Comparison of ENCODE assay signal across 29 cellular contexts in the genomic region with DNA sequence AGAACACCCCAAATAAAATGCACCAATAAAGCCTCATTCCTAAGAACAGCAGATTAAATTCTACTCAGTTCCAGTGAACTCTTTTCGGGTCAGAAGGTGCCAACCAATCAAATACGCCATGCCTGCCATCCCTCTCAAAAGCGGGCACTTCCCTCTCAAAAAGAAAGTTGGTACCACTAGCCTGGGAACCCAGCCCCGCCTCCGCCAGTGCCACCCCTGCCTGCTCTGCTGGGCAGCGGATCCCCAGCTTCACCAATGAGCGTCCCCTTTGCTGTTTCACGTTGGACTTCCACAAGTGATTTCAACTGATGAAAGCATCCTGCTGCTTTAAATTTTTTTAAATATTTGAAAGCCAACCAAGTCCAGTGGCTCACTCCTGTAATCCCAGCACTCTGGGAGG.
"Had no signal": no experiment of that assay in that cellular context is flagged by ENCODE, and none has a peak within 500 bp of the region (broad histone marks: within the 10 kb centered on the region; RNA-seq: fewer than 3 reads in every experiment).

No MANE protein-coding gene starts in this region.

- H3K36me3 ChIP-seq: neutrophil, ovary, suprapubic skin, tibial artery, transverse colon, upper lobe of right lung, uterus had no signal

- ATAC-seq: naive thymus-derived CD4-positive, alpha-beta T cell; natural killer cell; psoas muscle; right cardiac atrium; stimulated activated effector memory CD8-positive, alpha-beta T cell treated with anti-CD3 and anti-CD28 coated beads, Interleukin-12 subunit alpha, Interleukin-12 subunit beta, amount 100 ng/mL, for 72 hours; stimulated activated naive CD8-positive, alpha-beta T cell treated with anti-CD3 and anti-CD28 coated beads, Interleukin-15, amount 100 ng/mL, for 72 hours; stimulated activated naive CD8-positive, alpha-beta T cell treated with anti-CD3 and anti-CD28 coated beads, Interleukin-15, Interleukin-2, amounts not matched to agents 100 U/mL and 50 U/mL, for 24 hours; upper lobe of right lung had no signal

- H3K9me3 Mint-ChIP-seq: naive thymus-derived CD4-positive, alpha-beta T cell; natural killer cell; stimulated activated effector memory CD8-positive, alpha-beta T cell treated with anti-CD3 and anti-CD28 coated beads, Interleukin-12 subunit alpha, Interleukin-12 subunit beta, amount 100 ng/mL, for 72 hours; stimulated activated naive CD8-positive, alpha-beta T cell treated with anti-CD3 and anti-CD28 coated beads, Interleukin-15, amount 100 ng/mL, for 72 hours; type B pancreatic cell had no signal

- H3K36me3 Mint-ChIP-seq: naive thymus-derived CD4-positive, alpha-beta T cell; natural killer cell; stimulated activated effector memory CD8-positive, alpha-beta T cell treated with anti-CD3 and anti-CD28 coated beads, Interleukin-12 subunit alpha, Interleukin-12 subunit beta, amount 100 ng/mL, for 72 hours; type B pancreatic cell had no signal

- H3K4me3 Mint-ChIP-seq: naive thymus-derived CD4-positive, alpha-beta T cell; natural killer cell; nephron progenitor cell; neural crest cell; stimulated activated effector memory CD8-positive, alpha-beta T cell treated with anti-CD3 and anti-CD28 coated beads, Interleukin-12 subunit alpha, Interleukin-12 subunit beta, amount 100 ng/mL, for 72 hours; stimulated activated naive CD8-positive, alpha-beta T cell treated with anti-CD3 and anti-CD28 coated beads, Interleukin-15, amount 100 ng/mL, for 72 hours; type B pancreatic cell had no signal

- DNase-seq: naive thymus-derived CD4-positive, alpha-beta T cell; natural killer cell; nephron progenitor cell; nucleus accumbens; psoas muscle; right cardiac atrium; stimulated activated CD4-positive, alpha-beta T cell treated with anti-CD3 and anti-CD28 coated beads, Interleukin-15, amount 100 ng/mL, for 24 hours; stimulated activated CD4-positive, alpha-beta T cell treated with anti-CD3 and anti-CD28 coated beads, Interleukin-2, amount 100 ng/mL, for 24 hours; stimulated activated CD4-positive, alpha-beta T cell treated with anti-CD3 and anti-CD28 coated beads, Interleukin-2, amount 100 ng/mL, for 48 hours; stimulated activated CD4-positive, alpha-beta T cell treated with anti-CD3 and anti-CD28 coated beads, Interleukin-4, amount 100 ng/mL, for 24 hours; stimulated activated naive CD4-positive, alpha-beta T cell; stimulated activated naive CD8-positive, alpha-beta T cell treated with anti-CD3 and anti-CD28 coated beads, Interleukin-15, amount 100 ng/mL, for 72 hours; stimulated activated naive CD8-positive, alpha-beta T cell treated with anti-CD3 and anti-CD28 coated beads, Interleukin-15, Interleukin-2, amounts not matched to agents 100 U/mL and 50 U/mL, for 24 hours; substantia nigra; testis; tibial artery; transverse colon; upper lobe of right lung; uterus had no signal

- H3K4me1 Mint-ChIP-seq: naive thymus-derived CD4-positive, alpha-beta T cell; natural killer cell; nephron progenitor cell; neural crest cell; stimulated activated effector memory CD8-positive, alpha-beta T cell treated with anti-CD3 and anti-CD28 coated beads, Interleukin-12 subunit alpha, Interleukin-12 subunit beta, amount 100 ng/mL, for 72 hours; stimulated activated naive CD8-positive, alpha-beta T cell treated with anti-CD3 and anti-CD28 coated beads, Interleukin-15, amount 100 ng/mL, for 72 hours had no signal

- H3K27me3 Mint-ChIP-seq: progenitor cell of endocrine pancreas had no signal

- H3K4me2 ChIP-seq: smooth muscle cell had no signal

- H3K79me2 ChIP-seq: parathyroid adenoma had no signal

- H2AFZ ChIP-seq: parathyroid adenoma had no signal

- H3K4me3 ChIP-seq: ovary, psoas muscle, skin epidermis, smooth muscle cell, suprapubic skin, testis, tibial artery, transverse colon, upper lobe of right lung, uterus had no signal

- H3K27ac ChIP-seq: neutrophil, ovary, parathyroid adenoma, psoas muscle, skin epidermis, suprapubic skin, testis, tibial artery, transverse colon, upper lobe of right lung, uterus had no signal

- H3K27ac Mint-ChIP-seq: naive thymus-derived CD4-positive, alpha-beta T cell; natural killer cell; nephron progenitor cell; progenitor cell of endocrine pancreas; stimulated activated effector memory CD8-positive, alpha-beta T cell treated with anti-CD3 and anti-CD28 coated beads, Interleukin-12 subunit alpha, Interleukin-12 subunit beta, amount 100 ng/mL, for 72 hours; stimulated activated naive CD8-positive, alpha-beta T cell treated with anti-CD3 and anti-CD28 coated beads, Interleukin-15, amount 100 ng/mL, for 72 hours; type B pancreatic cell had no signal

- H3K9me3 ChIP-seq: neutrophil, ovary, psoas muscle, suprapubic skin, testis, tibial artery, transverse colon, upper lobe of right lung, uterus had no signal

- H3K27me3 ChIP-seq: neutrophil, ovary, testis, transverse colon, upper lobe of right lung, uterus had no signal

- H3K4me1 ChIP-seq: parathyroid adenoma, psoas muscle, suprapubic skin, testis, tibial artery, transverse colon, upper lobe of right lung, uterus had no signal
